ENCODE assay signal across 7 cellular contexts in genomic region chr3:185658504-185658912, GRCh38.
DNase-seq lines count a peak whose midpoint lies in the region; ATAC-seq, FAIRE-seq and TF ChIP-seq lines count a peak whose summit lies in the region.

No MANE protein-coding gene starts in this region.

- FAIRE-seq in keratinocyte (lab: Jason Lieb, UNC), result peak; percentile 99

- peaks cover 59% of the 10 kb centered on the region for H3K36me3 Mint-ChIP-seq in brain

- peaks cover 59% of the 10 kb centered on the region for H3K4me1 ChIP-seq in keratinocyte (ENCODE audit: control insufficient read depth, extremely low read depth, insufficient read depth, low read length)
- H3K4me1 ChIP-seq in thoracic aorta (ENCODE audit: control insufficient read depth in 1 of 2, low read depth in 2 of 2), result peaks cover 23 to 49% of the 10 kb centered on the region in 2 donors

- dilution Hi-C loops in keratinocyte (cut with MboI; ENCODE audit: extremely low pct_ligation_motif_present, low sequenced_read_pairs), result no loop called here

- no peak overlapping the region for H2AFZ ChIP-seq in keratinocyte (ENCODE audit: control insufficient read depth, low read length)

- no peaks in the 10 kb centered on the region for H3K9me3 ChIP-seq in keratinocyte (ENCODE audit: control insufficient read depth, low read depth, low read length)
- no peaks in the 10 kb centered on the region for H3K9me3 ChIP-seq in thoracic aorta

- peak overlapping the region; percentile 55 for H3K4me2 ChIP-seq in keratinocyte (ENCODE audit: control insufficient read depth, extremely low read depth, insufficient read depth, low read depth, low read length)

- peak overlapping the region in 3 of 5 experiments; percentile 29 to 42 (median 38) for H3K27ac Mint-ChIP-seq in brain

- H3K27me3 ChIP-seq in keratinocyte (ENCODE audit: control insufficient read depth, extremely low read depth, insufficient read depth, low read length) (no peaks in the 10 kb centered on the region), thoracic aorta (replicated peaks; ENCODE audit: insufficient read depth) (no peaks in the 10 kb centered on the region), H7 (ENCODE audit: control insufficient read depth, insufficient read depth, low read length) (no peaks in the 10 kb centered on the region)

- ATAC-seq in thoracic aorta (ENCODE audit: insufficient number of reproducible peaks, low FRiP score, low read depth), result peak; percentile 68
- no peak for ATAC-seq in HG03342 (IDR thresholded peaks at IDR 0.05; ENCODE audit: unreplicated experiment)

- no peaks in the 10 kb centered on the region for H4K20me1 ChIP-seq in keratinocyte (ENCODE audit: control insufficient read depth, extremely low read depth, insufficient read depth, low read length)

- H3K27ac ChIP-seq in keratinocyte (ENCODE audit: control insufficient read depth, insufficient read depth, low read length) (peak overlapping the region; percentile 88), thoracic aorta (peak overlapping the region; percentile 29 to 59)

- H3K4me1 Mint-ChIP-seq in brain, result peaks cover 8% of the 10 kb centered on the region

- H3K9me3 Mint-ChIP-seq in brain, result peaks cover 0 to 4% (median 0%) of the 10 kb centered on the region in 5 experiments

- peaks cover 3% of the 10 kb centered on the region for H3K27me3 Mint-ChIP-seq in brain

- in situ Hi-C loops in GM13976 (cut with MboI; ENCODE audit: low sequenced_read_pairs, unreplicated experiment), result no loop called here

- no peak overlapping the region for H3K4me3 Mint-ChIP-seq in brain

- peak overlapping the region; percentile 57 for H3K9ac ChIP-seq in keratinocyte (ENCODE audit: control insufficient read depth, extremely low read depth, insufficient read depth, low read length)

- H3K9me1 ChIP-seq in keratinocyte (ENCODE audit: control insufficient read depth, extremely low read depth, insufficient read depth, low read length), result no peaks in the 10 kb centered on the region

- H3K4me3 ChIP-seq in keratinocyte (ENCODE audit: control insufficient read depth in 2 of 3, extremely low read depth in 1 of 3, insufficient read depth in 2 of 3, low read depth in 1 of 3, low read length in 3 of 3), result peak overlapping the region in 1 of 3 experiments; percentile 7
- no peak overlapping the region for H3K4me3 ChIP-seq in thoracic aorta
- H3K4me3 ChIP-seq in H7 (ENCODE audit: insufficient read depth, low read depth, low read length), result no peak overlapping the region

- TF ChIP-seq CTCF in brain (conservative IDR thresholded peaks at IDR 0.05) (no peak), keratinocyte (optimal IDR thresholded peaks at IDR 0.05 in 1 of 3, IDR thresholded peaks at IDR 0.05 in 1 of 3, conservative IDR thresholded peaks at IDR 0.05 in 1 of 3; ENCODE audit: extremely low read depth in 1 of 3, insufficient read depth in 2 of 3, low read length in 3 of 3) (no peak), thoracic aorta (IDR thresholded peaks at IDR 0.05) (no peak), GM13976 (IDR thresholded peaks at IDR 0.05; ENCODE audit: borderline replicate concordance, control extremely low read depth, extremely low read depth, insufficient read depth, missing control alignments) (no peak)

- DNase-seq in HS-5 (ENCODE audit: low read depth), result peak; percentile 95
- DNase-seq in keratinocyte (ENCODE audit: low read depth, low spot score), result peak; percentile 99
- peak; percentile 77 for DNase-seq in thoracic aorta (ENCODE audit: low spot score)
- no peak for DNase-seq in GM13976 (ENCODE audit: low spot score)
- no peak for DNase-seq in H7

- no peaks in the 10 kb centered on the region for H3K79me2 ChIP-seq in keratinocyte (ENCODE audit: control insufficient read depth, insufficient read depth, low read length)

- peaks cover 23 to 45% of the 10 kb centered on the region in 2 experiments for H3K36me3 ChIP-seq in keratinocyte (ENCODE audit: control insufficient read depth in 2 of 2, extremely low read depth in 1 of 2, insufficient read depth in 2 of 2, low read length in 2 of 2)
- H3K36me3 ChIP-seq in thoracic aorta, result no peaks in the 10 kb centered on the region
- H3K36me3 ChIP-seq in H7 (replicated peaks; ENCODE audit: control insufficient read depth, insufficient read depth, low read length), result peaks cover 31% of the 10 kb centered on the region

Comparison
In these comparisons a context has a peak if more than half of its experiments do, and no peak if none do; other contexts are left out.
1. DNase-seq: peak in HS-5 (single experiment), keratinocyte (single experiment) and thoracic aorta (single experiment); none in GM13976 (single experiment) and H7 (single experiment).